8 cellular contexts compared by ENCODE assay signal in genomic region chr5:69167488-69167845, GRCh38. TPM values are rescaled to one million over a fixed set of nuclear protein-coding genes. Genes with fewer than 3 reads are reported as not detected.
A peak's percentile ranks its signal among the peaks of the same experiment; 100 is the strongest.
DNase-seq lines count a peak whose midpoint lies in the region; ATAC-seq and TF ChIP-seq lines count a peak whose summit lies in the region.

No MANE protein-coding gene starts in this region.

- CTCF ChIA-PET in activated CD4-positive, alpha-beta T cell treated with anti-CD3 and anti-CD28 coated beads, Interleukin-2, amount 10 ng/mL, durations not matched to agents 7 days and 5 days (lab: Charles Lee): interaction anchor here (0.7 to 1.6 kb wide), 3 partner anchors 22 to 125 kb away, joined by 3 to 6 read pairs (median 4); partner anchors contain the start of genes CENPH and SLC30A5
- CTCF ChIA-PET in T-cell (lab: Charles Lee): interaction anchor here in 1 of 2 donors (3.4 kb wide), 1 partner anchor 74 kb away, joined by 15 read pairs; the partner anchor contains the start of gene SLC30A5

- ATAC-seq in T-cell (replicated peaks in 1 of 4) (no peak), GM18505 (IDR thresholded peaks at IDR 0.05; ENCODE audit: unreplicated experiment) (no peak), GM18517 (IDR thresholded peaks at IDR 0.05; ENCODE audit: unreplicated experiment) (no peak)

- H3K36me3 ChIP-seq in skeletal muscle satellite cell (ENCODE audit: insufficient read depth, low read length): peaks cover 5% of the 10 kb centered on the region

- H3K27me3 ChIP-seq in skeletal muscle satellite cell (ENCODE audit: control insufficient read depth, insufficient read depth, low read length): no peaks in the 10 kb centered on the region

- peaks cover 15% of the 10 kb centered on the region for H3K4me1 ChIP-seq in skeletal muscle satellite cell (ENCODE audit: control insufficient read depth, insufficient read depth, low read length)

- no peak for TF ChIP-seq POLR2A in GM18505 (IDR thresholded peaks at IDR 0.05; ENCODE audit: borderline replicate concordance, extremely low read depth, insufficient read depth, insufficient read length)

- peak overlapping the region; percentile 98 for H3K4me2 ChIP-seq in skeletal muscle satellite cell (ENCODE audit: low read length)

- peaks cover 44% of the 10 kb centered on the region for H3K4me1 Mint-ChIP-seq in activated CD4-positive, alpha-beta T cell treated with anti-CD3 and anti-CD28 coated beads, Interleukin-2, amount 10 ng/mL, durations not matched to agents 7 days and 5 days
- H3K4me1 Mint-ChIP-seq in T-cell: peaks cover 21 to 28% (median 26%) of the 10 kb centered on the region in 3 donors

- no peaks in the 10 kb centered on the region for H3K27me3 Mint-ChIP-seq in activated CD4-positive, alpha-beta T cell treated with anti-CD3 and anti-CD28 coated beads, Interleukin-2, amount 10 ng/mL, durations not matched to agents 7 days and 5 days
- no peaks in the 10 kb centered on the region for H3K27me3 Mint-ChIP-seq in T-cell

- H3K4me3 ChIP-seq in skeletal muscle satellite cell (ENCODE audit: low read length): peak overlapping the region; percentile 83

- H3K27ac Mint-ChIP-seq in activated CD4-positive, alpha-beta T cell treated with anti-CD3 and anti-CD28 coated beads, Interleukin-2, amount 10 ng/mL, durations not matched to agents 7 days and 5 days: peak overlapping the region; percentile 92
- H3K27ac Mint-ChIP-seq in T-cell: peak overlapping the region; percentile 78 to 85

- peak; percentile 6 for DNase-seq in activated CD4-positive, alpha-beta T cell treated with anti-CD3 and anti-CD28 coated beads, Interleukin-2, amount 10 ng/mL, durations not matched to agents 7 days and 5 days
- DNase-seq in activated CD4-positive, alpha-beta T cell treated with anti-CD3 and anti-CD28 coated beads, Interleukin-2, amount 50 U/mL, for 1 hour: no peak
- no peak for DNase-seq in T-cell
- peak; percentile 15 for DNase-seq in glomerular visceral epithelial cell (ENCODE audit: extremely low spot score)
- no peak for DNase-seq in NCI-H1092 (lab: John Stamatoyannopoulos, UW)

- H3K9me3 ChIP-seq in skeletal muscle satellite cell (replicated peaks; ENCODE audit: low read length): no peaks in the 10 kb centered on the region

- peak overlapping the region; percentile 84 for H3K4me3 Mint-ChIP-seq in activated CD4-positive, alpha-beta T cell treated with anti-CD3 and anti-CD28 coated beads, Interleukin-2, amount 10 ng/mL, durations not matched to agents 7 days and 5 days
- H3K4me3 Mint-ChIP-seq in T-cell: peak overlapping the region; percentile 90 to 94 (median 92)

- POLR2A ChIA-PET in activated CD4-positive, alpha-beta T cell treated with anti-CD3 and anti-CD28 coated beads, Interleukin-2, amount 10 ng/mL, durations not matched to agents 7 days and 5 days (lab: Charles Lee): no interaction called here
- POLR2A ChIA-PET in T-cell (lab: Charles Lee): interaction anchor here in 1 of 2 donors (0.6 kb wide), 1 partner anchor 63 kb away, joined by 6 read pairs; no protein-coding TSS in a partner anchor

- H3K9me3 Mint-ChIP-seq in activated CD4-positive, alpha-beta T cell treated with anti-CD3 and anti-CD28 coated beads, Interleukin-2, amount 10 ng/mL, durations not matched to agents 7 days and 5 days: peaks cover 2% of the 10 kb centered on the region
- H3K9me3 Mint-ChIP-seq in T-cell: no peaks in the 10 kb centered on the region

- H3K9ac ChIP-seq in skeletal muscle satellite cell (ENCODE audit: low read depth, low read length): peak overlapping the region; percentile 85

- peaks cover 43% of the 10 kb centered on the region for H3K36me3 Mint-ChIP-seq in activated CD4-positive, alpha-beta T cell treated with anti-CD3 and anti-CD28 coated beads, Interleukin-2, amount 10 ng/mL, durations not matched to agents 7 days and 5 days (ENCODE audit: low read depth)
- H3K36me3 Mint-ChIP-seq in T-cell: no peaks in the 10 kb centered on the region

RNA-seq across cellular contexts. Expression of gene CCNB1, which starts 0.5 kb away (rescaled TPM):
- total RNA-seq in activated CD4-positive, alpha-beta T cell treated with anti-CD3 and anti-CD28 coated beads, Interleukin-2, amount 10 ng/mL, durations not matched to agents 7 days and 5 days: 100 to 1,000 TPM; 175 to 182 TPM
- 1 to 10 TPM; 1.6 to 4.1 (median 3.4) TPM for total RNA-seq in T-cell
- total RNA-seq in skeletal muscle satellite cell (2012; rRNA removed): 120 and 156 TPM in 2 replicates

RNA-seq across cellular contexts. Expression of gene CENPH, which starts 21.9 kb away (rescaled TPM):
- 10 to 100 TPM; 40.0 to 42.6 TPM for total RNA-seq in activated CD4-positive, alpha-beta T cell treated with anti-CD3 and anti-CD28 coated beads, Interleukin-2, amount 10 ng/mL, durations not matched to agents 7 days and 5 days
- total RNA-seq in T-cell: 1 to 10 TPM; 4.1 to 8.4 (median 6.5) TPM
- 12.9 and 13.1 TPM in 2 replicates for total RNA-seq in skeletal muscle satellite cell (2012; rRNA removed)

Comparison
In these comparisons a context has a peak if more than half of its experiments do, and no peak if none do; other contexts are left out.
1. DNase-seq: peak in activated CD4-positive, alpha-beta T cell treated with anti-CD3 and anti-CD28 coated beads, Interleukin-2, amount 10 ng/mL, durations not matched to agents 7 days and 5 days (single experiment) and glomerular visceral epithelial cell (single experiment); none in activated CD4-positive, alpha-beta T cell treated with anti-CD3 and anti-CD28 coated beads, Interleukin-2, amount 50 U/mL, for 1 hour (single experiment), T-cell (0 of 34) and NCI-H1092 (single experiment).
2. RNA of gene CCNB1, which starts 0.5 kb away (total RNA-seq): 175 to 182 TPM in activated CD4-positive, alpha-beta T cell treated with anti-CD3 and anti-CD28 coated beads, Interleukin-2, amount 10 ng/mL, durations not matched to agents 7 days and 5 days; 1.6 to 4.1 TPM in T-cell; every median in the first group is over 10 times any median in the second.
3. RNA of gene CENPH, which starts 21.9 kb away (total RNA-seq): 40.0 to 42.6 TPM in activated CD4-positive, alpha-beta T cell treated with anti-CD3 and anti-CD28 coated beads, Interleukin-2, amount 10 ng/mL, durations not matched to agents 7 days and 5 days; 4.1 to 8.4 TPM in T-cell; every median in the first group is over 4 times any median in the second.